Comparison of ENCODE assay signal across 8 cellular contexts in genomic region chr14:47511829-47512228, GRCh38.
"Had no signal": no experiment of that assay in that cellular context is flagged by ENCODE, and none has a peak within 500 bp of the region (broad histone marks: within the 10 kb centered on the region; RNA-seq: fewer than 3 reads in every experiment).

No MANE protein-coding gene starts in this region.

- H3K4me3 ChIP-seq: GM23338, K562 had no signal

- ATAC-seq: GM23338, K562 had no signal

- H2AFZ ChIP-seq: GM23338 had no signal

- DNase-seq: H9, HCEC 1CT, KG1 had no signal

- H3K4me2 ChIP-seq: GM23338 had no signal

- FAIRE-seq: H1, H54, HTR-8/SVneo, K562 had no signal
